ENCODE assay signal across 8 cellular contexts in the genomic region with DNA sequence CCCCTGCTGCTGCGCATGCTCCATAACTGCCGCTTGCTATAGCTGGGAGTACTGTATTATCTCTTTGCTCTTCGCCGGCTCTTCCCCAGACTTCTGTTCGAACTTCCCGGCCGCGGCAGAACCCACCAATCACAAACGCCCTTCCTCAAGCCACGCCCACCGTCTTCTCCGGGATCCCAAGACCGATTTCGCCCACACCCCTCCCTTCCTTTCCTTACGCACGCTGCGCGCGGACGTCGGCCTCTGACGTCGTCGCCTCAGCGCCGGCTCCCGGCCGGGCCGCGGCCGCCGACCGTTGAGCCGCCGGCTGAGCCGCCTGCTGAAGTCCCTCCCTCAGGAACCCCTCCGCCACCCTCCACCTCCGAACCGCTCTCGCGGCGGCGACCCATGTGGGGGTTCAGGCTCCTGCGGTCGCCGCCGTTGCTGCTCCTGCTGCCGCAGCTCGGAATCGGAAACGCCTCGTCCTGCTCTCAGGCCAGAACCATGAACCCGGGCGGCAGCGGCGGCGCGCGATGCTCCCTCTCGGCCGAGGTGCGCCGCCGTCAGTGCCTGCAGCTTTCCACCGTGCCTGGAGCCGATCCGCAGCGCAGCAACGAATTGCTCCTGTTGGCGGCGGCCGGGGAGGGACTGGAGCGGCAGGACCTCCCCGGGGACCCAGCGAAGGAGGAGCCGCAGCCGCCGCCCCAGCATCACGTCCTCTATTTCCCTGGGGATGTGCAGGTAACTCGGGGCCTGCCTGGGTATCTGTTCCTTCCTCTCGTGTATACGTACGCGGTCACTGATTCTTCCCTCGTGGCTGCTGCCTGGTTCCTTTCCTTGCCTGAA. TPM values are rescaled to one million over a fixed set of nuclear protein-coding genes. Genes with fewer than 3 reads are reported as not detected.
A peak's percentile ranks its signal among the peaks of the same experiment; 100 is the strongest.
DNase-seq lines count a peak whose midpoint lies in the region; ATAC-seq and TF ChIP-seq lines count a peak whose summit lies in the region.

A gene with protein sequence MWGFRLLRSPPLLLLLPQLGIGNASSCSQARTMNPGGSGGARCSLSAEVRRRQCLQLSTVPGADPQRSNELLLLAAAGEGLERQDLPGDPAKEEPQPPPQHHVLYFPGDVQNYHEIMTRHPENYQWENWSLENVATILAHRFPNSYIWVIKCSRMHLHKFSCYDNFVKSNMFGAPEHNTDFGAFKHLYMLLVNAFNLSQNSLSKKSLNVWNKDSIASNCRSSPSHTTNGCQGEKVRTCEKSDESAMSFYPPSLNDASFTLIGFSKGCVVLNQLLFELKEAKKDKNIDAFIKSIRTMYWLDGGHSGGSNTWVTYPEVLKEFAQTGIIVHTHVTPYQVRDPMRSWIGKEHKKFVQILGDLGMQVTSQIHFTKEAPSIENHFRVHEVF (plus strand): TSS at position 242 of the 825 bp plus-strand sequence. CDS start 146 bp downstream, at position 388.

- CTCF ChIA-PET in AG04450 (lab: Charles Lee) (interaction anchor here (1.0 kb wide), 1 partner anchor 29 kb away, joined by 4 read pairs; no protein-coding TSS in a partner anchor), activated B cell treated with CpG ODN at 0.5 μM for 24 hours (lab: Charles Lee) (no interaction called here)

- peaks cover 13% of the 10 kb centered on the region for H3K36me3 Mint-ChIP-seq in activated B cell treated with CpG ODN at 0.5 μM for 24 hours (ENCODE audit: low read depth)

- POLR2A ChIA-PET in AG04450 (lab: Yijun Ruan, JAX) (no interaction called here), activated B cell treated with CpG ODN at 0.5 μM for 24 hours (lab: Charles Lee) (interaction anchor here (0.7 to 0.9 kb wide), 2 partner anchors 10 to 14 kb away, joined by 3 read pairs; no protein-coding TSS in a partner anchor)

- ATAC-seq in GM18909 (IDR thresholded peaks at IDR 0.05; ENCODE audit: poor library complexity, unreplicated experiment): peak; percentile 93
- ATAC-seq in HG03175 (IDR thresholded peaks at IDR 0.05; ENCODE audit: unreplicated experiment): peak; percentile 91
- peak; percentile 83 for ATAC-seq in activated B cell treated with CpG ODN at 0.5 μM for 24 hours (ENCODE audit: low read depth)

- H3K9me3 ChIP-seq in AG04450 (ENCODE audit: control insufficient read depth, insufficient read depth, low read length) (no peaks in the 10 kb centered on the region), spleen (peaks cover 0 to under 1% (median 0%) of the 10 kb centered on the region in 8 donors)

- H3K36me3 ChIP-seq in spleen: peaks cover 0 to 5% (median 0%) of the 10 kb centered on the region in 6 donors

- peaks cover 20 to 44% (median 37%) of the 10 kb centered on the region in 6 donors for H3K4me1 ChIP-seq in spleen

- TF ChIP-seq CTCF in AG04450 (IDR thresholded peaks at IDR 0.05; ENCODE audit: low read depth, low read length): no peak
- TF ChIP-seq CTCF in activated B cell treated with CpG ODN at 0.5 μM for 24 hours (IDR thresholded peaks at IDR 0.05): no peak
- TF ChIP-seq CTCF in spleen (IDR thresholded peaks at IDR 0.05 in 8 of 11, conservative IDR thresholded peaks at IDR 0.05 in 3 of 11): peak in 1 of 11 experiments; percentile 14

- 0 to 1% (median 0%) methylated on average over 46 to 85 of the region's 85 CpGs for whole genome bisulfite sequencing in spleen, 5 donors

- peaks cover under 1% of the 10 kb centered on the region for H3K9me3 Mint-ChIP-seq in activated B cell treated with CpG ODN at 0.5 μM for 24 hours

- H3K4me3 ChIP-seq in AG04450 (ENCODE audit: low read depth, low read length): peak within 1 kb of the TSS; percentile 74
- peak within 1 kb of the TSS; percentile 73 to 95 (median 92) for H3K4me3 ChIP-seq in spleen

- H3K27me3 Mint-ChIP-seq in activated B cell treated with CpG ODN at 0.5 μM for 24 hours: no peaks in the 10 kb centered on the region

- H3K27ac ChIP-seq in AG04450 (ENCODE audit: low read depth, low read length) (peak within 1 kb of the TSS; percentile 92), caudate nucleus (ENCODE audit: low read depth, low read length) (peak within 1 kb of the TSS; percentile 93), spleen (peak within 1 kb of the TSS; percentile 92 to 98 (median 96))

- H3K27ac Mint-ChIP-seq in activated B cell treated with CpG ODN at 0.5 μM for 24 hours: peak within 1 kb of the TSS; percentile 94

- H3K4me3 Mint-ChIP-seq in activated B cell treated with CpG ODN at 0.5 μM for 24 hours: peak within 1 kb of the TSS; percentile 94

- intact Hi-C loops in activated B cell treated with CpG ODN at 0.5 μM for 24 hours (cut with micrococcal nuclease) (loop anchor here (1.0 to 5.0 kb wide), 10 partner anchors 44 to 1871 kb away; a partner anchor contains a TSS), spleen (cut with DNase I; ENCODE audit: low total_unique reads) (loop anchor here (5.0 kb wide), 1 partner anchor 41 kb away; no protein-coding TSS in a partner anchor)

- no peak for TF ChIP-seq POLR2A in spleen (IDR thresholded peaks at IDR 0.05)

- H3K27me3 ChIP-seq in AG04450 (ENCODE audit: control insufficient read depth, insufficient read depth, low read length) (no peaks in the 10 kb centered on the region), spleen (replicated peaks in 1 of 7) (no peaks in the 10 kb centered on the region)

- peaks cover 35% of the 10 kb centered on the region for H3K4me1 Mint-ChIP-seq in activated B cell treated with CpG ODN at 0.5 μM for 24 hours

- DNase-seq in AG04450 (ENCODE audit: low read depth, low spot score) (peak; percentile 93), NCI-H226 (peak; percentile 81), activated B cell treated with CpG ODN at 0.5 μM for 24 hours (peak; percentile 86), caudate nucleus (lab: John Stamatoyannopoulos, UW) (peak; percentile 35 to 98 (median 95)), inferior parietal cortex (ENCODE audit: extremely low spot score) (peak; percentile 95), spleen (peak; percentile 97)

RNA-seq across cellular contexts. Expression of the gene that starts here (rescaled TPM):
- polyA plus RNA-seq in AG04450 (2011; rRNA removed) (4.3 and 7.0 TPM in 2 replicates), spleen (1 to 10 TPM; 4.7 to 7.4 (median 5.6) TPM)
- 2.3 and 4.3 TPM in 2 replicates for polyA minus RNA-seq in AG04450 (2011; rRNA and poly(A)+ RNA removed)
- total RNA-seq in activated B cell treated with CpG ODN at 0.5 μM for 24 hours (12.1 and 12.6 TPM in 2 replicates), spleen (10 to 100 TPM in 6 of 7 donors, 1 to 10 TPM in 1; 9.6 to 13.3 (median 12.3) TPM)

Comparison
In these comparisons a context has a peak if more than half of its experiments do, and no peak if none do; other contexts are left out.
1. Peak in every context shown above with its lines: DNase-seq, ATAC-seq, H3K4me3 ChIP-seq and H3K27ac ChIP-seq.